26 cellular contexts compared by ENCODE assay signal in the genomic region with DNA sequence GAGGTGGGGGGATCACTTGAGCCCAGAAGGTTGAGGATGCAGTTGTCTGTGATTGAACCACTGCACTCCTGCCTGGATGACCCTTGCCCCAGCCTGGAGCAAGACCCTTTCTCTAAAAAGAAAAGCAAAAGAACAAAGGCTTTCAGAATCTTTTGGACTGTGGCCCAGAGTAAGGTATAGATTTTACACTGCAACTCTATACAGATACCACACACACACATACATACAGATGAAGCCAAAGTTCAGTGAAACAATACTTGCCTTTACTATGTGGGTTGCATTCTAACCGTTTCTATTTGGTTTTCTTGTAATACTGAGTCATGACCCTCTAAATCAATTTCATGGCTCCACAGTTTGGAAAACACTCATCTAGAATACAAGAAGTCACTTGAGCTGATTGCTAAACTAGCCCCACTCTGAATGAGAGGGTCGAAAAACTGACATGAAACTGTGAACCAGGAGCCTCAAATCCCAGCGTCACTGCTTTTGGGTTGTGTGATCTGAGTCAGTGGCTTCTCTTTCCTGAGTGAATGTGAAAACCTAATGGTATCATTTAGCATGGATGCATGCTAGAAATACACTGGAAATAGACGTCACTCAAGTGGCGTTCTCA.
A peak's percentile ranks its signal among the peaks of the same experiment; 100 is the strongest.
DNase-seq lines count a peak whose midpoint lies in the region; ATAC-seq, FAIRE-seq and TF ChIP-seq lines count a peak whose summit lies in the region.
"Had no signal": no experiment of that assay in that cellular context is flagged by ENCODE, and none has a peak within 500 bp of the region (broad histone marks: within the 10 kb centered on the region; RNA-seq: fewer than 3 reads in every experiment).

No MANE protein-coding gene starts in this region.

- H3K27ac ChIP-seq in DND-41 (ENCODE audit: low read length) (peak overlapping the region; percentile 48), neural cell (ENCODE audit: low read length) (no peak overlapping the region), pancreas (no peak overlapping the region)
- H3K27ac ChIP-seq: BLaER1 treated with 17β-estradiol and CSF1 and Interleukin-3, amounts not matched to agents 10 nM and 100 nM; KMS-11; RWPE1 had no signal

- H3K9me3 ChIP-seq in DND-41 (ENCODE audit: insufficient read depth, low read length, severe bottlenecking) (no peaks in the 10 kb centered on the region), neural cell (ENCODE audit: low read length) (no peaks in the 10 kb centered on the region), pancreas (no peaks in the 10 kb centered on the region)
- H3K9me3 ChIP-seq: BLaER1 treated with 17β-estradiol and CSF1 and Interleukin-3, amounts not matched to agents 10 nM and 100 nM had no signal

- H3K4me2 ChIP-seq in DND-41 (ENCODE audit: insufficient read depth, low read length) (no peak overlapping the region), neural cell (ENCODE audit: low read length) (no peak overlapping the region)
- H3K4me2 ChIP-seq: BLaER1 treated with 17β-estradiol and CSF1 and Interleukin-3, amounts not matched to agents 10 nM and 100 nM; GM23338; KMS-11 had no signal

- no peaks in the 10 kb centered on the region for H3K9me3 Mint-ChIP-seq in activated CD4-positive, alpha-beta T cell treated with anti-CD3 and anti-CD28 coated beads for 36 hours (ENCODE audit: low read depth)
- no peaks in the 10 kb centered on the region for H3K9me3 Mint-ChIP-seq in activated CD4-positive, alpha-beta T cell treated with anti-CD3 and anti-CD28 coated beads, Interleukin-2, amount 10 ng/mL, durations not matched to agents 7 days and 5 days
- no peaks in the 10 kb centered on the region for H3K9me3 Mint-ChIP-seq in activated T-helper 2 cell treated with anti-CD3 and anti-CD28 coated beads, Interferon-gamma antibody, Interleukin-2, Interleukin-4, amounts not matched to agents 10 μg/mL and 5 μg/mL and 100 μg/mL, durations not matched to agents 14 hours and 24 hours and 36 hours
- peaks cover 16% of the 10 kb centered on the region for H3K9me3 Mint-ChIP-seq in stimulated activated memory B cell treated with anti-CD40 and anti-IgM and Interleukin-4, amounts not matched to agents 10 μg/mL and 1 μg/mL and 100 μg/mL, for 72 hours
- H3K9me3 Mint-ChIP-seq: GM23338 had no signal

- no peak for TF ChIP-seq EP300 in neural cell (conservative IDR thresholded peaks at IDR 0.05; ENCODE audit: poor library complexity, severe bottlenecking)

- no peaks in the 10 kb centered on the region for H3K9me2 ChIP-seq in neural cell (ENCODE audit: insufficient read depth, low read length)

- H3K4me1 ChIP-seq in DND-41 (ENCODE audit: insufficient read depth, low read length) = peaks cover 53% of the 10 kb centered on the region
- no peaks in the 10 kb centered on the region for H3K4me1 ChIP-seq in pancreas
- H3K4me1 ChIP-seq: HAP-1 had no signal

- POLR2A ChIA-PET in activated CD4-positive, alpha-beta T cell treated with anti-CD3 and anti-CD28 coated beads for 36 hours (lab: Charles Lee) = no interaction called here
- POLR2A ChIA-PET in activated CD4-positive, alpha-beta T cell treated with anti-CD3 and anti-CD28 coated beads, Interleukin-2, amount 10 ng/mL, durations not matched to agents 7 days and 5 days (lab: Charles Lee) = interaction anchor here (0.6 kb wide), 1 partner anchor 107 kb away, joined by 3 read pairs; no protein-coding TSS in a partner anchor

- H3K4me1 Mint-ChIP-seq in activated CD4-positive, alpha-beta T cell treated with anti-CD3 and anti-CD28 coated beads for 36 hours = peaks cover 10% of the 10 kb centered on the region
- peaks cover 39% of the 10 kb centered on the region for H3K4me1 Mint-ChIP-seq in activated CD4-positive, alpha-beta T cell treated with anti-CD3 and anti-CD28 coated beads, Interleukin-2, amount 10 ng/mL, durations not matched to agents 7 days and 5 days
- peaks cover 6% of the 10 kb centered on the region for H3K4me1 Mint-ChIP-seq in activated T-helper 2 cell treated with anti-CD3 and anti-CD28 coated beads, Interferon-gamma antibody, Interleukin-2, Interleukin-4, amounts not matched to agents 10 μg/mL and 5 μg/mL and 100 μg/mL, durations not matched to agents 14 hours and 24 hours and 36 hours (ENCODE audit: low read depth)
- peaks cover 6% of the 10 kb centered on the region for H3K4me1 Mint-ChIP-seq in stimulated activated memory B cell treated with anti-CD40 and anti-IgM and Interleukin-4, amounts not matched to agents 10 μg/mL and 1 μg/mL and 100 μg/mL, for 72 hours
- H3K4me1 Mint-ChIP-seq: CD4-positive, alpha-beta memory T cell had no signal

- TF ChIP-seq CTCF in DND-41 (IDR thresholded peaks at IDR 0.05; ENCODE audit: borderline replicate concordance, extremely low read depth, low read length, poor library complexity, severe bottlenecking) (no peak), neural cell (IDR thresholded peaks at IDR 0.05; ENCODE audit: poor library complexity, severe bottlenecking) (no peak), pancreas (IDR thresholded peaks at IDR 0.05) (no peak), GM13977 (IDR thresholded peaks at IDR 0.05; ENCODE audit: extremely low read depth, insufficient read depth, missing control alignments) (no peak)

- no peak for TF ChIP-seq RAD21 in neural cell (conservative IDR thresholded peaks at IDR 0.05)

- in situ Hi-C loops in GM13977 (cut with MboI; ENCODE audit: low pct_unique_long_range_greater_than_20kb, low sequenced_read_pairs, unreplicated experiment) = no loop called here

- H3K27me3 ChIP-seq in DND-41 (ENCODE audit: insufficient read depth, low read length, poor library complexity) (no peaks in the 10 kb centered on the region), neural cell (ENCODE audit: insufficient read depth, low read depth, low read length) (no peaks in the 10 kb centered on the region), pancreas (no peaks in the 10 kb centered on the region)
- H3K27me3 ChIP-seq: BLaER1 treated with 17β-estradiol and CSF1 and Interleukin-3, amounts not matched to agents 10 nM and 100 nM had no signal

- CTCF ChIA-PET in activated CD4-positive, alpha-beta T cell treated with anti-CD3 and anti-CD28 coated beads for 36 hours (lab: Charles Lee) = interaction anchor here (2.1 kb wide), 1 partner anchor 11 kb away, joined by 5 read pairs; no protein-coding TSS in a partner anchor
- CTCF ChIA-PET in activated CD4-positive, alpha-beta T cell treated with anti-CD3 and anti-CD28 coated beads, Interleukin-2, amount 10 ng/mL, durations not matched to agents 7 days and 5 days (lab: Charles Lee) = interaction anchor here (0.5 kb wide), 1 partner anchor 9 kb away, joined by 5 read pairs; no protein-coding TSS in a partner anchor

- no peak overlapping the region for H3K4me3 Mint-ChIP-seq in activated CD4-positive, alpha-beta T cell treated with anti-CD3 and anti-CD28 coated beads for 36 hours
- no peak overlapping the region for H3K4me3 Mint-ChIP-seq in activated CD4-positive, alpha-beta T cell treated with anti-CD3 and anti-CD28 coated beads, Interleukin-2, amount 10 ng/mL, durations not matched to agents 7 days and 5 days
- H3K4me3 Mint-ChIP-seq in activated T-helper 2 cell treated with anti-CD3 and anti-CD28 coated beads, Interferon-gamma antibody, Interleukin-2, Interleukin-4, amounts not matched to agents 10 μg/mL and 5 μg/mL and 100 μg/mL, durations not matched to agents 14 hours and 24 hours and 36 hours (ENCODE audit: low read depth) = no peak overlapping the region
- no peak overlapping the region for H3K4me3 Mint-ChIP-seq in stimulated activated memory B cell treated with anti-CD40 and anti-IgM and Interleukin-4, amounts not matched to agents 10 μg/mL and 1 μg/mL and 100 μg/mL, for 72 hours
- H3K4me3 Mint-ChIP-seq: CD4-positive, alpha-beta memory T cell; GM23338 had no signal

- ATAC-seq in activated CD4-positive, alpha-beta T cell treated with anti-CD3 and anti-CD28 coated beads for 36 hours = peak; percentile 78
- ATAC-seq in DND-41 (ENCODE audit: insufficient read depth, low read depth) = no peak
- ATAC-seq in stimulated activated memory B cell treated with anti-CD40 and anti-IgM and Interleukin-4, amounts not matched to agents 10 μg/mL and 1 μg/mL and 100 μg/mL, for 72 hours = no peak
- ATAC-seq in pancreas = no peak
- ATAC-seq: GM23338 had no signal

- H3K36me3 Mint-ChIP-seq in activated CD4-positive, alpha-beta T cell treated with anti-CD3 and anti-CD28 coated beads for 36 hours (ENCODE audit: low read depth) = no peaks in the 10 kb centered on the region
- no peaks in the 10 kb centered on the region for H3K36me3 Mint-ChIP-seq in activated CD4-positive, alpha-beta T cell treated with anti-CD3 and anti-CD28 coated beads, Interleukin-2, amount 10 ng/mL, durations not matched to agents 7 days and 5 days (ENCODE audit: low read depth)
- H3K36me3 Mint-ChIP-seq in activated T-helper 2 cell treated with anti-CD3 and anti-CD28 coated beads, Interferon-gamma antibody, Interleukin-2, Interleukin-4, amounts not matched to agents 10 μg/mL and 5 μg/mL and 100 μg/mL, durations not matched to agents 14 hours and 24 hours and 36 hours (ENCODE audit: low read depth) = no peaks in the 10 kb centered on the region
- no peaks in the 10 kb centered on the region for H3K36me3 Mint-ChIP-seq in stimulated activated memory B cell treated with anti-CD40 and anti-IgM and Interleukin-4, amounts not matched to agents 10 μg/mL and 1 μg/mL and 100 μg/mL, for 72 hours
- H3K36me3 Mint-ChIP-seq: CD4-positive, alpha-beta memory T cell had no signal

- H3K4me3 ChIP-seq in DND-41 (ENCODE audit: low read depth in 1 of 2, low read length in 2 of 2) = no peak overlapping the region
- no peak overlapping the region for H3K4me3 ChIP-seq in neural cell (ENCODE audit: low read length)
- H3K4me3 ChIP-seq in pancreas = no peak overlapping the region
- H3K4me3 ChIP-seq: BLaER1 treated with 17β-estradiol and CSF1 and Interleukin-3, amounts not matched to agents 10 nM and 100 nM; GM23338; HAP-1 had no signal

- no peaks in the 10 kb centered on the region for H3F3A ChIP-seq in neural cell (ENCODE audit: insufficient read depth, low read length, poor library complexity, severe bottlenecking)

- H3K36me3 ChIP-seq in DND-41 (ENCODE audit: insufficient read depth, low read length) = no peaks in the 10 kb centered on the region
- H3K36me3 ChIP-seq in neural cell (ENCODE audit: insufficient read depth, low read length) = no peaks in the 10 kb centered on the region
- no peaks in the 10 kb centered on the region for H3K36me3 ChIP-seq in pancreas
- H3K36me3 ChIP-seq: BLaER1 treated with 17β-estradiol and CSF1 and Interleukin-3, amounts not matched to agents 10 nM and 100 nM; HAP-1 had no signal

- H3K27ac Mint-ChIP-seq in activated CD4-positive, alpha-beta T cell treated with anti-CD3 and anti-CD28 coated beads for 36 hours = peak overlapping the region; percentile 33
- H3K27ac Mint-ChIP-seq in activated CD4-positive, alpha-beta T cell treated with anti-CD3 and anti-CD28 coated beads, Interleukin-2, amount 10 ng/mL, durations not matched to agents 7 days and 5 days = no peak overlapping the region
- H3K27ac Mint-ChIP-seq in activated T-helper 2 cell treated with anti-CD3 and anti-CD28 coated beads, Interferon-gamma antibody, Interleukin-2, Interleukin-4, amounts not matched to agents 10 μg/mL and 5 μg/mL and 100 μg/mL, durations not matched to agents 14 hours and 24 hours and 36 hours = peak overlapping the region; percentile 32
- H3K27ac Mint-ChIP-seq in stimulated activated memory B cell treated with anti-CD40 and anti-IgM and Interleukin-4, amounts not matched to agents 10 μg/mL and 1 μg/mL and 100 μg/mL, for 72 hours = no peak overlapping the region
- H3K27ac Mint-ChIP-seq: CD4-positive, alpha-beta memory T cell; GM23338 had no signal

- intact Hi-C loops in activated CD4-positive, alpha-beta T cell treated with anti-CD3 and anti-CD28 coated beads for 36 hours (cut with DNase I, micrococcal nuclease) = no loop called here
- intact Hi-C loops in activated T-helper 2 cell treated with anti-CD3 and anti-CD28 coated beads, Interferon-gamma antibody, Interleukin-2, Interleukin-4, amounts not matched to agents 10 μg/mL and 5 μg/mL and 100 μg/mL, durations not matched to agents 14 hours and 24 hours and 36 hours (cut with micrococcal nuclease) = no loop called here
- intact Hi-C loops in pancreas (cut with DNase I) = no loop called here

- H2AFZ ChIP-seq in DND-41 (ENCODE audit: low read depth, low read length) = no peak overlapping the region
- H2AFZ ChIP-seq in neural cell (ENCODE audit: low read depth, low read length) = no peak overlapping the region
- H2AFZ ChIP-seq: GM23338 had no signal

- no peak for FAIRE-seq in pancreas (lab: Jason Lieb, UNC)
- FAIRE-seq: GM12892, GM18507, HTR-8/SVneo had no signal

- no peaks in the 10 kb centered on the region for H3K27me3 Mint-ChIP-seq in activated CD4-positive, alpha-beta T cell treated with anti-CD3 and anti-CD28 coated beads for 36 hours
- H3K27me3 Mint-ChIP-seq in activated CD4-positive, alpha-beta T cell treated with anti-CD3 and anti-CD28 coated beads, Interleukin-2, amount 10 ng/mL, durations not matched to agents 7 days and 5 days = no peaks in the 10 kb centered on the region
- no peaks in the 10 kb centered on the region for H3K27me3 Mint-ChIP-seq in activated T-helper 2 cell treated with anti-CD3 and anti-CD28 coated beads, Interferon-gamma antibody, Interleukin-2, Interleukin-4, amounts not matched to agents 10 μg/mL and 5 μg/mL and 100 μg/mL, durations not matched to agents 14 hours and 24 hours and 36 hours (ENCODE audit: low read depth)
- no peaks in the 10 kb centered on the region for H3K27me3 Mint-ChIP-seq in stimulated activated memory B cell treated with anti-CD40 and anti-IgM and Interleukin-4, amounts not matched to agents 10 μg/mL and 1 μg/mL and 100 μg/mL, for 72 hours

- no peaks in the 10 kb centered on the region for H4K20me1 ChIP-seq in DND-41 (ENCODE audit: insufficient read depth, low read length)
- no peaks in the 10 kb centered on the region for H4K20me1 ChIP-seq in neural cell (ENCODE audit: insufficient read depth)
- H4K20me1 ChIP-seq: BLaER1 treated with 17β-estradiol and CSF1 and Interleukin-3, amounts not matched to agents 10 nM and 100 nM had no signal

- no peak overlapping the region for H3K9ac ChIP-seq in DND-41 (ENCODE audit: low read depth, low read length)
- H3K9ac ChIP-seq in neural cell (ENCODE audit: low read length) = no peak overlapping the region
- H3K9ac ChIP-seq: BLaER1 treated with 17β-estradiol and CSF1 and Interleukin-3, amounts not matched to agents 10 nM and 100 nM; KMS-11 had no signal

- peak; percentile 20 for DNase-seq in activated CD4-positive, alpha-beta T cell treated with anti-CD3 and anti-CD28 coated beads for 36 hours
- no peak for DNase-seq in activated CD4-positive, alpha-beta T cell treated with anti-CD3 and anti-CD28 coated beads, Interleukin-2, amount 10 ng/mL, durations not matched to agents 7 days and 5 days
- DNase-seq in DND-41 = no peak
- DNase-seq in activated T-helper 2 cell treated with anti-CD3 and anti-CD28 coated beads, Interferon-gamma antibody, Interleukin-2, Interleukin-4, amounts not matched to agents 10 μg/mL and 5 μg/mL and 100 μg/mL, durations not matched to agents 14 hours and 24 hours and 36 hours (ENCODE audit: low spot score) = no peak
- DNase-seq in pancreas = no peak
- DNase-seq in GM13977 (ENCODE audit: low spot score) = no peak
- DNase-seq: 8988T; CD4-positive, alpha-beta memory T cell; IMR-90; NCI-H1105; NCI-H146; NCI-H2029 treated with DMSO at 0.1 percent for 48 hours; NCI-H524; NCI-H774; NK-92 treated with Interleukin-12 subunit alpha and Interleukin-12 subunit beta, amount 100 ng/mL, for 24 hours; SHP77 treated with DMSO at 0.1 percent for 48 hours had no signal

- H3K79me2 ChIP-seq in DND-41 (ENCODE audit: insufficient read depth, low read length) (no peaks in the 10 kb centered on the region), neural cell (replicated peaks; ENCODE audit: insufficient read depth, low read length) (no peaks in the 10 kb centered on the region)

- 43 to 51% methylated on average over 5 of the region's 5 CpGs for WGBS in pancreas, 2 donors

Comparison
In these comparisons a context has a peak if more than half of its experiments do, and no peak if none do; other contexts are left out.
1. H3K27ac Mint-ChIP-seq: peak in activated CD4-positive, alpha-beta T cell treated with anti-CD3 and anti-CD28 coated beads for 36 hours (single experiment) and activated T-helper 2 cell treated with anti-CD3 and anti-CD28 coated beads, Interferon-gamma antibody, Interleukin-2, Interleukin-4, amounts not matched to agents 10 μg/mL and 5 μg/mL and 100 μg/mL, durations not matched to agents 14 hours and 24 hours and 36 hours (single experiment); none in activated CD4-positive, alpha-beta T cell treated with anti-CD3 and anti-CD28 coated beads, Interleukin-2, amount 10 ng/mL, durations not matched to agents 7 days and 5 days (single experiment) and stimulated activated memory B cell treated with anti-CD40 and anti-IgM and Interleukin-4, amounts not matched to agents 10 μg/mL and 1 μg/mL and 100 μg/mL, for 72 hours (single experiment).